ENCODE assay signal across 1 cellular context in the genomic region with DNA sequence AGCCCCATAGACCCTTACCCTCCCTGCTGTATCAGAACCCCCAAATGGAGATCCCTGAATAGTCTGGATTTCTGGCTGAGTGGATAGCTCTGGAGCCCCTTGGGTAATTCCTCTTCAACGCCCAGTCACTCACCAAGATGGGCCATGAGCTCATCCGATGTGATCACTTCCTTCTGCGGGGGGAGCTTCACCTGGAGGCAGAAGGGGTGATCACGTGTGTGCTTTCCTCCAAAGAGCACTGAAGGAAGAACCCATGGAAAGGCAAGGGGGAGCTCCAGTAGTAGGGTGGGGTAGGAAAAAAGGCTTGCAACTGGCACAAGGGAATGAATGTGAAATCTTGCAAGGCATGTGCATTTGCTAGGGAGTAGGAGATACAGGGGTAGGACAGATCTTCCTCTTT.
TF ChIP-seq lines count a peak whose summit lies in the region.

No MANE protein-coding gene starts in this region.

TF ChIP-seq in HEK293, 187 proteins besides CTCF, POLR2A, EP300 and RAD21 (continued from another document):
- TF ChIP-seq, protein P1, sequence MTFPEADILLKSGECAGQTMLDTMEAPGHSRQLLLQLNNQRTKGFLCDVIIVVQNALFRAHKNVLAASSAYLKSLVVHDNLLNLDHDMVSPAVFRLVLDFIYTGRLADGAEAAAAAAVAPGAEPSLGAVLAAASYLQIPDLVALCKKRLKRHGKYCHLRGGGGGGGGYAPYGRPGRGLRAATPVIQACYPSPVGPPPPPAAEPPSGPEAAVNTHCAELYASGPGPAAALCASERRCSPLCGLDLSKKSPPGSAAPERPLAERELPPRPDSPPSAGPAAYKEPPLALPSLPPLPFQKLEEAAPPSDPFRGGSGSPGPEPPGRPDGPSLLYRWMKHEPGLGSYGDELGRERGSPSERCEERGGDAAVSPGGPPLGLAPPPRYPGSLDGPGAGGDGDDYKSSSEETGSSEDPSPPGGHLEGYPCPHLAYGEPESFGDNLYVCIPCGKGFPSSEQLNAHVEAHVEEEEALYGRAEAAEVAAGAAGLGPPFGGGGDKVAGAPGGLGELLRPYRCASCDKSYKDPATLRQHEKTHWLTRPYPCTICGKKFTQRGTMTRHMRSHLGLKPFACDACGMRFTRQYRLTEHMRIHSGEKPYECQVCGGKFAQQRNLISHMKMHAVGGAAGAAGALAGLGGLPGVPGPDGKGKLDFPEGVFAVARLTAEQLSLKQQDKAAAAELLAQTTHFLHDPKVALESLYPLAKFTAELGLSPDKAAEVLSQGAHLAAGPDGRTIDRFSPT (tag by site-specific recombination; IDR thresholded peaks at IDR 0.05), result no peak
- TF ChIP-seq ZNF610 (tag by site-specific recombination; IDR thresholded peaks at IDR 0.05; ENCODE audit: borderline replicate concordance), result no peak
- TF ChIP-seq ZNF335 (tag by site-specific recombination; conservative IDR thresholded peaks at IDR 0.05), result no peak
- TF ChIP-seq ZNF140 (tag by site-specific recombination; IDR thresholded peaks at IDR 0.05), result no peak
- TF ChIP-seq KLF1 (tag by site-specific recombination; IDR thresholded peaks at IDR 0.05), result no peak
- TF ChIP-seq FEZF1 (tag by site-specific recombination; IDR thresholded peaks at IDR 0.05), result no peak
- TF ChIP-seq ZXDB (tag by site-specific recombination; IDR thresholded peaks at IDR 0.05), result no peak
- TF ChIP-seq ZNF404 (tag by site-specific recombination; IDR thresholded peaks at IDR 0.05), result no peak
- TF ChIP-seq ZNF221 (tag by site-specific recombination; IDR thresholded peaks at IDR 0.05; ENCODE audit: borderline replicate concordance), result no peak
- TF ChIP-seq, protein P2, sequence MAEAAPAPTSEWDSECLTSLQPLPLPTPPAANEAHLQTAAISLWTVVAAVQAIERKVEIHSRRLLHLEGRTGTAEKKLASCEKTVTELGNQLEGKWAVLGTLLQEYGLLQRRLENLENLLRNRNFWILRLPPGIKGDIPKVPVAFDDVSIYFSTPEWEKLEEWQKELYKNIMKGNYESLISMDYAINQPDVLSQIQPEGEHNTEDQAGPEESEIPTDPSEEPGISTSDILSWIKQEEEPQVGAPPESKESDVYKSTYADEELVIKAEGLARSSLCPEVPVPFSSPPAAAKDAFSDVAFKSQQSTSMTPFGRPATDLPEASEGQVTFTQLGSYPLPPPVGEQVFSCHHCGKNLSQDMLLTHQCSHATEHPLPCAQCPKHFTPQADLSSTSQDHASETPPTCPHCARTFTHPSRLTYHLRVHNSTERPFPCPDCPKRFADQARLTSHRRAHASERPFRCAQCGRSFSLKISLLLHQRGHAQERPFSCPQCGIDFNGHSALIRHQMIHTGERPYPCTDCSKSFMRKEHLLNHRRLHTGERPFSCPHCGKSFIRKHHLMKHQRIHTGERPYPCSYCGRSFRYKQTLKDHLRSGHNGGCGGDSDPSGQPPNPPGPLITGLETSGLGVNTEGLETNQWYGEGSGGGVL (tag by site-specific recombination; IDR thresholded peaks at IDR 0.05), result peak; percentile 43; the same call in 1 of the 2 replicates
- peak; percentile 79 for TF ChIP-seq ZNF629 (tag by site-specific recombination; IDR thresholded peaks at IDR 0.05)
- TF ChIP-seq OSR2 (tag by site-specific recombination; IDR thresholded peaks at IDR 0.05), result no peak
- TF ChIP-seq, protein P3, sequence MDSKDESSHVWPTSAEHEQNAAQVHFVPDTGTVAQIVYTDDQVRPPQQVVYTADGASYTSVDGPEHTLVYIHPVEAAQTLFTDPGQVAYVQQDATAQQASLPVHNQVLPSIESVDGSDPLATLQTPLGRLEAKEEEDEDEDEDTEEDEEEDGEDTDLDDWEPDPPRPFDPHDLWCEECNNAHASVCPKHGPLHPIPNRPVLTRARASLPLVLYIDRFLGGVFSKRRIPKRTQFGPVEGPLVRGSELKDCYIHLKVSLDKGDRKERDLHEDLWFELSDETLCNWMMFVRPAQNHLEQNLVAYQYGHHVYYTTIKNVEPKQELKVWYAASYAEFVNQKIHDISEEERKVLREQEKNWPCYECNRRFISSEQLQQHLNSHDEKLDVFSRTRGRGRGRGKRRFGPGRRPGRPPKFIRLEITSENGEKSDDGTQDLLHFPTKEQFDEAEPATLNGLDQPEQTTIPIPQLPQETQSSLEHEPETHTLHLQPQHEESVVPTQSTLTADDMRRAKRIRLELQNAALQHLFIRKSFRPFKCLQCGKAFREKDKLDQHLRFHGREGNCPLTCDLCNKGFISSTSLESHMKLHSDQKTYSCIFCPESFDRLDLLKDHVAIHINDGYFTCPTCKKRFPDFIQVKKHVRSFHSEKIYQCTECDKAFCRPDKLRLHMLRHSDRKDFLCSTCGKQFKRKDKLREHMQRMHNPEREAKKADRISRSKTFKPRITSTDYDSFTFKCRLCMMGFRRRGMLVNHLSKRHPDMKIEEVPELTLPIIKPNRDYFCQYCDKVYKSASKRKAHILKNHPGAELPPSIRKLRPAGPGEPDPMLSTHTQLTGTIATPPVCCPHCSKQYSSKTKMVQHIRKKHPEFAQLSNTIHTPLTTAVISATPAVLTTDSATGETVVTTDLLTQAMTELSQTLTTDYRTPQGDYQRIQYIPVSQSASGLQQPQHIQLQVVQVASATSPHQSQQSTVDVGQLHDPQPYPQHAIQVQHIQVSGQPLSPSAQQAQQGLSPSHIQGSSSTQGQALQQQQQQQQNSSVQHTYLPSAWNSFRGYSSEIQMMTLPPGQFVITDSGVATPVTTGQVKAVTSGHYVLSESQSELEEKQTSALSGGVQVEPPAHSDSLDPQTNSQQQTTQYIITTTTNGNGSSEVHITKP (tag by site-specific recombination; IDR thresholded peaks at IDR 0.05), result peak; percentile 97
- TF ChIP-seq, protein P4, sequence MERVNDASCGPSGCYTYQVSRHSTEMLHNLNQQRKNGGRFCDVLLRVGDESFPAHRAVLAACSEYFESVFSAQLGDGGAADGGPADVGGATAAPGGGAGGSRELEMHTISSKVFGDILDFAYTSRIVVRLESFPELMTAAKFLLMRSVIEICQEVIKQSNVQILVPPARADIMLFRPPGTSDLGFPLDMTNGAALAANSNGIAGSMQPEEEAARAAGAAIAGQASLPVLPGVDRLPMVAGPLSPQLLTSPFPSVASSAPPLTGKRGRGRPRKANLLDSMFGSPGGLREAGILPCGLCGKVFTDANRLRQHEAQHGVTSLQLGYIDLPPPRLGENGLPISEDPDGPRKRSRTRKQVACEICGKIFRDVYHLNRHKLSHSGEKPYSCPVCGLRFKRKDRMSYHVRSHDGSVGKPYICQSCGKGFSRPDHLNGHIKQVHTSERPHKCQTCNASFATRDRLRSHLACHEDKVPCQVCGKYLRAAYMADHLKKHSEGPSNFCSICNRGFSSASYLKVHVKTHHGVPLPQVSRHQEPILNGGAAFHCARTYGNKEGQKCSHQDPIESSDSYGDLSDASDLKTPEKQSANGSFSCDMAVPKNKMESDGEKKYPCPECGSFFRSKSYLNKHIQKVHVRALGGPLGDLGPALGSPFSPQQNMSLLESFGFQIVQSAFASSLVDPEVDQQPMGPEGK (tag by site-specific recombination; IDR thresholded peaks at IDR 0.05), result peak; percentile 41; the same call in 1 of the 2 replicates
